Comparison of ENCODE assay signal across 1 cellular context in genomic region chr6:157758516-157759023, GRCh38.
TF ChIP-seq lines count a peak whose summit lies in the region.

No MANE protein-coding gene starts in this region.

TF ChIP-seq in K562, 482 proteins besides CTCF, POLR2A, EP300 and RAD21 (continued from another document and continues in another):
- TF ChIP-seq MBD2 (IDR thresholded peaks at IDR 0.05; ENCODE audit: borderline replicate concordance, low read depth) (0 out of 2 replicates have a peak, but pooled peaks have one; percentile 43), ARID1B (IDR thresholded peaks at IDR 0.05) (peak; percentile 78), RFX5 (IDR thresholded peaks at IDR 0.05; ENCODE audit: low read depth, low read length) (no peak), FOXA3 (CRISPR knock-in tag; conservative IDR thresholded peaks at IDR 0.05 in 1 of 2, IDR thresholded peaks at IDR 0.05 in 1 of 2) (peak; percentile 28 to 55; a peak in 3 of 4 replicates), CCNT2 (IDR thresholded peaks at IDR 0.05; ENCODE audit: borderline replicate concordance, extremely low read depth, insufficient read length, low read depth, low read length) (no peak), L3MBTL2 (IDR thresholded peaks at IDR 0.05) (peak; percentile 87), BRF2 (IDR thresholded peaks at IDR 0.05; ENCODE audit: borderline replicate concordance, insufficient read depth, insufficient read length) (no peak), ATF4 (CRISPR knock-in tag; IDR thresholded peaks at IDR 0.05) (no peak), DMBX1 (CRISPR knock-in tag; IDR thresholded peaks at IDR 0.05; ENCODE audit: borderline replicate concordance) (peak; percentile 84; the same call in 1 of the 2 replicates), SIN3A (IDR thresholded peaks at IDR 0.05; ENCODE audit: borderline replicate concordance in 2 of 2, control insufficient read depth in 1 of 2, low read depth in 2 of 2, low read length in 2 of 2) (0 out of 4 replicates have a peak, but pooled peaks of 1 of the 2 experiments have one; percentile 32), NFIC (IDR thresholded peaks at IDR 0.05) (0 out of 2 replicates have a peak, but pooled peaks have one; percentile 34), CEBPG (CRISPR knock-in tag; IDR thresholded peaks at IDR 0.05) (0 out of 2 replicates have a peak, but pooled peaks have one; percentile 14), CEBPG (tag; conservative IDR thresholded peaks at IDR 0.05 in 1 of 2, IDR thresholded peaks at IDR 0.05 in 1 of 2) (no peak), ZNF263 (CRISPR knock-in tag; IDR thresholded peaks at IDR 0.05; ENCODE audit: borderline replicate concordance) (peak; percentile 40; the same call in 1 of the 2 replicates), ZBED1 (IDR thresholded peaks at IDR 0.05) (no peak), NCOA6 (IDR thresholded peaks at IDR 0.05) (no peak), ZNF134 (CRISPR knock-in tag; conservative IDR thresholded peaks at IDR 0.05) (no peak), ZNF584 (CRISPR knock-in tag; IDR thresholded peaks at IDR 0.05; ENCODE audit: low read depth) (peak; percentile 80; the same call in 1 of the 2 replicates), CXXC5 (CRISPR knock-in tag; IDR thresholded peaks at IDR 0.05) (peak; percentile 50), RBM14 (IDR thresholded peaks at IDR 0.05; ENCODE audit: borderline replicate concordance, insufficient read depth, low read depth, low read length) (no peak), HDAC2 (IDR thresholded peaks at IDR 0.05) (0 out of 2 replicates have a peak, but pooled peaks have one; percentile 25), CC2D1A (IDR thresholded peaks at IDR 0.05) (no peak), DACH1 (IDR thresholded peaks at IDR 0.05; ENCODE audit: partially characterized antibody) (peak; percentile 58), TFE3 (CRISPR knock-in tag; IDR thresholded peaks at IDR 0.05) (no peak), ZNF512 (tag; IDR thresholded peaks at IDR 0.05) (no peak), SETDB1 (IDR thresholded peaks at IDR 0.05; ENCODE audit: low read length) (no peak), MTF1 (CRISPR knock-in tag; IDR thresholded peaks at IDR 0.05; ENCODE audit: borderline replicate concordance) (no peak), MYC (IDR thresholded peaks at IDR 0.05; ENCODE audit: low read depth, low read length) (peak; percentile 87; the same call in 1 of the 2 replicates), MYC (CRISPR knock-in tag; IDR thresholded peaks at IDR 0.05; ENCODE audit: borderline replicate concordance, low read depth) (no peak), CEBPB (tag; IDR thresholded peaks at IDR 0.05) (no peak), MIER1 (IDR thresholded peaks at IDR 0.05; ENCODE audit: low read depth) (no peak), FUS (optimal IDR thresholded peaks at IDR 0.05; ENCODE audit: low read depth, low read length) (no peak), CREB3L1 (IDR thresholded peaks at IDR 0.05; ENCODE audit: borderline replicate concordance, low read depth) (no peak), FOXP1 (CRISPR knock-in tag; IDR thresholded peaks at IDR 0.05) (0 out of 2 replicates have a peak, but pooled peaks have one; percentile 33), DPF2 (IDR thresholded peaks at IDR 0.05) (peak; percentile 83), CBFA2T2 (conservative IDR thresholded peaks at IDR 0.05) (peak; percentile 74), GMEB1 (CRISPR knock-in tag; IDR thresholded peaks at IDR 0.05) (no peak), FOSL1 (tag; conservative IDR thresholded peaks at IDR 0.05) (peak; percentile 89), ZBTB40 (IDR thresholded peaks at IDR 0.05) (no peak), ZBTB40 (CRISPR knock-in tag; IDR thresholded peaks at IDR 0.05) (no peak), RAD51 (IDR thresholded peaks at IDR 0.05; ENCODE audit: borderline replicate concordance, low read depth) (no peak), U2AF2 (optimal IDR thresholded peaks at IDR 0.05; ENCODE audit: low read depth, low read length) (no peak), CTBP1 (IDR thresholded peaks at IDR 0.05; ENCODE audit: borderline replicate concordance) (peak; percentile 78), RBBP5 (IDR thresholded peaks at IDR 0.05; ENCODE audit: borderline replicate concordance, insufficient read depth, low read length, poor library complexity, severe bottlenecking) (no peak), CREM (IDR thresholded peaks at IDR 0.05; ENCODE audit: low read depth) (peak; percentile 67; the same call in 1 of the 2 replicates), ZNF431 (CRISPR knock-in tag; IDR thresholded peaks at IDR 0.05) (0 out of 2 replicates have a peak, but pooled peaks have one; percentile 44), ZBTB2 (IDR thresholded peaks at IDR 0.05) (peak; percentile 60; the same call in 1 of the 2 replicates), SRSF9 (IDR thresholded peaks at IDR 0.05; ENCODE audit: borderline replicate concordance, low read depth, low read length) (no peak)
